11 cellular contexts compared by ENCODE assay signal in the genomic region with DNA sequence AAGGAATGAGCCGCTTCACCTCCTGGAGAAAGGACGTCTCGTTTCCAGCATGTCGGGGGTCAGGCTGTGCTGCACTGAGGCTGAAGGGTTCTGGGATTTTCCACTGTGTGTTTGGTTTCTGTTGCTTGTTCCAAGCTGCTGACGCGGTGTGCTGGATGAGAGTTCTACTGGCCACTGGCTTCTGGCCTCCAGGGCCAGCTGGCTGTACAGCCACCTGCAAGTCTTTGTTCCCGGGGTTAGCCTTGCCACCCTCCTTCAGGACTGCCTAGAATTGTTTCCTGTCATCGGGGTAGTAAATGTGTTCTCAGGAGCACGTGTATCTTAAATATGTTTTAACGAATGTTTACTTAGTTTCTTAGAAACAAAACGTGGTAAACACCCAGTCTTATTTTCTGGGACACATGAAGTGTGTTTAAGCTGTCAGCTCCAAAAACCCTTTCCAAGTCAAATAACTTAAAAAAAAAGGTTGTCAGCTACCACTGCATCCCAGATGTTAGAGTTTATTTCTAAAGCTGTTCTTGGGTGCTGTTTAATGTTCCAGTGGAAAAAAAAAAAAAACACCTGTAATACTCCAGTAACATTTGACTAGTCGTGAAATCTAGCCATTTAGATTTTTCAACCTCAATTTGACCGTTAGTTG.
DNase-seq lines count a peak whose midpoint lies in the region; ATAC-seq and TF ChIP-seq lines count a peak whose summit lies in the region.
"Had no signal": no experiment of that assay in that cellular context is flagged by ENCODE, and none has a peak within 500 bp of the region (broad histone marks: within the 10 kb centered on the region; RNA-seq: fewer than 3 reads in every experiment).

No MANE protein-coding gene starts in this region.

- H3K9me2 ChIP-seq in hepatocyte (replicated peaks; ENCODE audit: insufficient read depth) = no peaks in the 10 kb centered on the region

- H2BK20ac ChIP-seq in H9 (ENCODE audit: low read depth, low read length, poor library complexity, severe bottlenecking) = no peak overlapping the region

- TF ChIP-seq CTCF in H9 (conservative IDR thresholded peaks at IDR 0.05) (no peak), choroid plexus epithelial cell (conservative IDR thresholded peaks at IDR 0.05; ENCODE audit: low read depth, low read length) (no peak), gastrocnemius medialis (IDR thresholded peaks at IDR 0.05 in 4 of 5, conservative IDR thresholded peaks at IDR 0.05 in 1 of 5) (no peak), hepatocyte (IDR thresholded peaks at IDR 0.05; ENCODE audit: poor library complexity) (no peak)

- H3K18ac ChIP-seq in H9 (ENCODE audit: insufficient read length, low read depth, low read length) = no peak overlapping the region

- H3K36me3 ChIP-seq in gastrocnemius medialis (no peaks in the 10 kb centered on the region), hepatocyte (replicated peaks; ENCODE audit: insufficient read depth, low read depth) (no peaks in the 10 kb centered on the region)

- no peaks in the 10 kb centered on the region for H3K23me2 ChIP-seq in H9 (ENCODE audit: insufficient read length, low read depth, low read length, poor library complexity, severe bottlenecking)

- TF ChIP-seq POLR2A in gastrocnemius medialis (IDR thresholded peaks at IDR 0.05) = no peak

- H3K56ac ChIP-seq in H9 (ENCODE audit: insufficient read length, low read depth, low read length) = no peak overlapping the region

- H3K27me3 Mint-ChIP-seq in H9 (ENCODE audit: low read depth) = no peaks in the 10 kb centered on the region; the same call in 1 of the 2 replicates
- H3K27me3 Mint-ChIP-seq: central memory CD8-positive, alpha-beta T cell had no signal

- H3K36me3 Mint-ChIP-seq in H9 (ENCODE audit: insufficient read depth in 1 of 3, low read depth in 3 of 3) = peaks cover 8 to 26% (median 18%) of the 10 kb centered on the region in 3 experiments; a peak in 5 of 7 replicates
- H3K36me3 Mint-ChIP-seq: CD14-positive monocyte had no signal

- no peak overlapping the region for H4K91ac ChIP-seq in H9 (ENCODE audit: insufficient read length, low read depth, low read length)

- H3K79me2 ChIP-seq in H9 (ENCODE audit: insufficient read depth, low read length) (no peaks in the 10 kb centered on the region), hepatocyte (peaks cover 3% of the 10 kb centered on the region)

- no peak overlapping the region for H3T11ph ChIP-seq in H9 (ENCODE audit: low read length)

- H4K5ac ChIP-seq in H9 (ENCODE audit: insufficient read length, low read depth, low read length) = no peak overlapping the region

- H2AK5ac ChIP-seq in H9 (ENCODE audit: insufficient read length, low read length) = no peak overlapping the region

- no peak overlapping the region for H3K4me3 Mint-ChIP-seq in H9
- H3K4me3 Mint-ChIP-seq: CD14-positive monocyte; central memory CD8-positive, alpha-beta T cell had no signal

- intact Hi-C loops in gastrocnemius medialis (cut with DNase I; ENCODE audit: low total_unique reads) = no loop called here

- in situ Hi-C loops in gastrocnemius medialis (cut with MboI; ENCODE audit: low sequenced_read_pairs in 4 of 4) = no loop called here

- no CpG with 5 or more reads among the region's 13 CpGs for WGBS in H9 (ENCODE audit: extremely low coverage, insufficient read length, low lambda C conversion rate)
- 85% methylated on average over 13 of the region's 13 CpGs for WGBS in hepatocyte (ENCODE audit: low lambda C conversion rate, missing lambda C conversion rate)

- H2BK5ac ChIP-seq in H9 (ENCODE audit: insufficient read length, low read length) = no peak overlapping the region

- H3K4me2 ChIP-seq in H9 (ENCODE audit: insufficient read depth, insufficient read length, low read length) = no peak overlapping the region
- no peak overlapping the region for H3K4me2 ChIP-seq in hepatocyte

- DNase-seq in H9 = no peak
- peak; percentile 14 for DNase-seq in choroid plexus epithelial cell (ENCODE audit: low read depth)
- peak; percentile 36 for DNase-seq in iris pigment epithelial cell (ENCODE audit: low read depth)
- DNase-seq in gastrocnemius medialis = peak; percentile 71 to 81
- no peak for DNase-seq in SW 1271 (lab: John Stamatoyannopoulos, UW)
- DNase-seq in stimulated activated CD4-positive, alpha-beta T cell treated with anti-CD3 and anti-CD28 coated beads, Interleukin-4, amount 100 ng/mL, for 4 hours = no peak
- DNase-seq in hepatocyte (ENCODE audit: low spot score) = no peak
- DNase-seq: NCI-H82 had no signal

- H2BK120ac ChIP-seq in H9 (ENCODE audit: low read depth, low read length, poor library complexity, severe bottlenecking) = no peak overlapping the region

- no peak overlapping the region for H3K9ac ChIP-seq in H9 (ENCODE audit: extremely low read depth, insufficient read length, low read length)

- H2BK15ac ChIP-seq in H9 (ENCODE audit: low read depth, low read length) = no peak overlapping the region

- H3K4ac ChIP-seq in H9 (ENCODE audit: low read depth, low read length) = no peak overlapping the region

- H3K9me3 ChIP-seq in H9 (ENCODE audit: control insufficient read depth, low read depth, low read length) (no peaks in the 10 kb centered on the region), gastrocnemius medialis (no peaks in the 10 kb centered on the region), hepatocyte (ENCODE audit: low read depth) (no peaks in the 10 kb centered on the region)

- H3K4me3 ChIP-seq in choroid plexus epithelial cell (ENCODE audit: low read depth, low read length) = no peak overlapping the region
- peak overlapping the region in 2 of 4 donors; percentile 20 to 40 for H3K4me3 ChIP-seq in gastrocnemius medialis
- H3K4me3 ChIP-seq in hepatocyte = no peak overlapping the region

- H3K27me3 ChIP-seq in H9 (ENCODE audit: insufficient read depth, low read length) (no peaks in the 10 kb centered on the region), gastrocnemius medialis (no peaks in the 10 kb centered on the region), hepatocyte (no peaks in the 10 kb centered on the region)

- H3K4me1 ChIP-seq in H9 (ENCODE audit: insufficient read depth, low read length) (no peaks in the 10 kb centered on the region), gastrocnemius medialis (peaks cover 44 to 49% of the 10 kb centered on the region in 2 donors), hepatocyte (ENCODE audit: insufficient read depth) (no peaks in the 10 kb centered on the region)

- H3K79me1 ChIP-seq in H9 (ENCODE audit: insufficient read depth, low read depth, low read length, poor library complexity, severe bottlenecking) = no peaks in the 10 kb centered on the region

- no peaks in the 10 kb centered on the region for H4K20me1 ChIP-seq in H9 (ENCODE audit: control insufficient read depth, insufficient read depth, insufficient read length)
- no peaks in the 10 kb centered on the region for H4K20me1 ChIP-seq in hepatocyte (ENCODE audit: insufficient read depth, poor library complexity, severe bottlenecking)

- H2AFZ ChIP-seq in H9 (ENCODE audit: low read length) (no peak overlapping the region), hepatocyte (no peak overlapping the region)

- H2BK12ac ChIP-seq in H9 (ENCODE audit: insufficient read length, low read depth, low read length) = no peak overlapping the region

- peaks cover 4 to 10% of the 10 kb centered on the region in 2 experiments; a peak in 2 of 4 replicates for H3K4me1 Mint-ChIP-seq in H9

- H3K14ac ChIP-seq in H9 (ENCODE audit: insufficient read depth, low read length) = no peak overlapping the region

- H3K9me3 Mint-ChIP-seq in H9 = no peaks in the 10 kb centered on the region
- H3K9me3 Mint-ChIP-seq: central memory CD8-positive, alpha-beta T cell had no signal

- ATAC-seq in gastrocnemius medialis (peak; percentile 90 to 92), GM21737 (IDR thresholded peaks at IDR 0.05; ENCODE audit: unreplicated experiment) (no peak)

- H3K27ac ChIP-seq in H9 (ENCODE audit: insufficient read length, low read depth, low read length) (no peak overlapping the region), gastrocnemius medialis (peak overlapping the region; percentile 63 to 76 (median 69)), hepatocyte (no peak overlapping the region)

- H4K8ac ChIP-seq in H9 (replicated peaks; ENCODE audit: insufficient read length, low read depth, low read length) = no peak overlapping the region

- no peak overlapping the region for H3K23ac ChIP-seq in H9 (ENCODE audit: insufficient read length, low read depth, low read length)

- peak overlapping the region in 2 of 3 experiments; percentile 54 to 64; a peak in 2 of 7 replicates for H3K27ac Mint-ChIP-seq in H9
- H3K27ac Mint-ChIP-seq: CD14-positive monocyte had no signal

Comparison
In these comparisons a context has a peak if more than half of its experiments do, and no peak if none do; other contexts are left out.
1. DNase-seq: peak in choroid plexus epithelial cell (single experiment), iris pigment epithelial cell (single experiment) and gastrocnemius medialis (2 of 2); none in H9 (single experiment), SW 1271 (0 of 2), stimulated activated CD4-positive, alpha-beta T cell treated with anti-CD3 and anti-CD28 coated beads, Interleukin-4, amount 100 ng/mL, for 4 hours (0 of 2) and hepatocyte (single experiment).
2. H3K27ac ChIP-seq: peak in gastrocnemius medialis (4 of 4); none in H9 (single experiment) and hepatocyte (single experiment).